In genomic region chr2:134119672-134120159, GRCh38 we compare ENCODE assay signal across 8 cellular contexts.
A peak's percentile ranks its signal among the peaks of the same experiment; 100 is the strongest.
DNase-seq lines count a peak whose midpoint lies in the region; ATAC-seq and TF ChIP-seq lines count a peak whose summit lies in the region.

No MANE protein-coding gene starts in this region.

- CTCF ChIA-PET in OCI-LY7 (lab: Charles Lee; ENCODE audit: unreplicated experiment) = interaction anchor here (1.1 to 4.4 kb wide), 2 partner anchors 124 to 292 kb away, joined by 3 to 44 read pairs; no protein-coding TSS in a partner anchor

- H4K20me1 ChIP-seq in OCI-LY7 (ENCODE audit: insufficient read depth, low read length) = peaks cover 33% of the 10 kb centered on the region

- peaks cover 9% of the 10 kb centered on the region for H3K27me3 ChIP-seq in HUES48 (ENCODE audit: control insufficient read depth, insufficient read depth, low read length)

- intact Hi-C loops in OCI-LY7 (cut with micrococcal nuclease; ENCODE audit: unreplicated experiment) = loop anchor here (1.0 to 5.0 kb wide), 6 partner anchors 88 to 798 kb away; partner anchors contain the start of gene CCNT2

- no TSS peak for BruUV-seq in OCI-LY7 (replicated peaks; lab: Mats Ljungman, UMichigan)

- DNase-seq in DMS 273 (lab: John Stamatoyannopoulos, UW; ENCODE audit: unreplicated experiment) = peak; percentile 97
- peak; percentile 92 for DNase-seq in OCI-LY7 (ENCODE audit: low spot score)
- peak; percentile 75 for DNase-seq in activated T-cell treated with anti-CD3 and anti-CD28 coated beads for 4 hours
- peak; percentile 60 for DNase-seq in epithelial cell of prostate (ENCODE audit: low read depth, low spot score)
- DNase-seq in mucosa of gallbladder (ENCODE audit: low spot score) = peak; percentile 93
- DNase-seq in stimulated activated CD8-positive, alpha-beta memory T cell treated with anti-CD3 and anti-CD28 coated beads, Interleukin-4, amount 100 ng/mL, for 4 hours (ENCODE audit: low read depth in 2 of 2, low spot score in 1 of 2) = peak; percentile 60 to 68

- peak overlapping the region; percentile 68; the same call in 1 of the 2 replicates for H2AFZ ChIP-seq in OCI-LY7 (ENCODE audit: low read length)

- no peaks in the 10 kb centered on the region for H3K9me3 ChIP-seq in HUES48 (ENCODE audit: control insufficient read depth, insufficient read depth, low read length)
- H3K9me3 ChIP-seq in OCI-LY7 (ENCODE audit: low read length) = no peaks in the 10 kb centered on the region

- no peaks in the 10 kb centered on the region for H3K9me2 ChIP-seq in OCI-LY7 (ENCODE audit: insufficient read depth, low read length)

- peak overlapping the region; percentile 92 for H3K4me3 ChIP-seq in HUES48 (ENCODE audit: low read depth, low read length)
- peak overlapping the region; percentile 99 for H3K4me3 ChIP-seq in OCI-LY7 (ENCODE audit: low read depth, low read length, poor library complexity, severe bottlenecking)

- H3K4me2 ChIP-seq in OCI-LY7 (ENCODE audit: low read length) = peak overlapping the region; percentile 91

- H3K79me2 ChIP-seq in OCI-LY7 (ENCODE audit: insufficient read depth, low read depth, low read length) = peaks cover 39% of the 10 kb centered on the region; the same call in 1 of the 2 replicates

- no peaks in the 10 kb centered on the region for H3K36me3 ChIP-seq in HUES48 (ENCODE audit: control insufficient read depth, insufficient read depth, low read length)
- H3K36me3 ChIP-seq in OCI-LY7 (ENCODE audit: insufficient read depth, low read length) = no peaks in the 10 kb centered on the region

- H3K27ac ChIP-seq in HUES48 (ENCODE audit: low read depth, low read length) (peak overlapping the region; percentile 72), OCI-LY7 (ENCODE audit: low read depth, low read length, poor library complexity, severe bottlenecking) (peak overlapping the region; percentile 81), epithelial cell of prostate (peak overlapping the region; percentile 90)

- H3K4me1 ChIP-seq in HUES48 (ENCODE audit: control insufficient read depth, insufficient read depth, low read length) = peaks cover 39% of the 10 kb centered on the region
- H3K4me1 ChIP-seq in OCI-LY7 (ENCODE audit: insufficient read depth, low read length, poor library complexity, severe bottlenecking) = peaks cover 46% of the 10 kb centered on the region

- ATAC-seq in GM21423 (IDR thresholded peaks at IDR 0.05; ENCODE audit: unreplicated experiment) = peak; percentile 57

- TF ChIP-seq CTCF in OCI-LY7 (conservative IDR thresholded peaks at IDR 0.05; ENCODE audit: low read length) = no peak

- POLR2A ChIA-PET in OCI-LY7 (lab: Charles Lee) = interaction anchor here (0.5 to 5.4 kb wide), 8 partner anchors 112 to 292 kb away, joined by 3 to 31 read pairs (median 4); partner anchors contain the start of gene MGAT5

- peak overlapping the region; percentile 75; the same call in 1 of the 2 replicates for H3K9ac ChIP-seq in HUES48 (ENCODE audit: low read depth, low read length)

Comparison
In these comparisons a context has a peak if more than half of its experiments do, and no peak if none do; other contexts are left out.
1. Peak in every context shown above with its lines: DNase-seq, ATAC-seq, H3K4me3 ChIP-seq and H3K27ac ChIP-seq.